In genomic region chr12:106343213-106343509, GRCh38 we compare ENCODE assay signal across 1 cellular context.
TF ChIP-seq lines count a peak whose summit lies in the region.

No MANE protein-coding gene starts in this region.

TF ChIP-seq in liver, 16 proteins besides CTCF, POLR2A, EP300 and RAD21 (continued from another document):
- no peak for TF ChIP-seq REST (IDR thresholded peaks at IDR 0.05)
- TF ChIP-seq HNF4A (conservative IDR thresholded peaks at IDR 0.05): no peak
- no peak for TF ChIP-seq MAX (IDR thresholded peaks at IDR 0.05)
- no peak for TF ChIP-seq HNF4G (IDR thresholded peaks at IDR 0.05)
- no peak for TF ChIP-seq RXRA (IDR thresholded peaks at IDR 0.05)
- no peak for TF ChIP-seq FOXA1 (IDR thresholded peaks at IDR 0.05)
- TF ChIP-seq FOXA2 (IDR thresholded peaks at IDR 0.05): no peak
- TF ChIP-seq YY1 (IDR thresholded peaks at IDR 0.05): no peak
TF ChIP-seq in liver: peak in this region for 0.
